In genomic region chr6:109918227-109918626, GRCh38 we compare ENCODE assay signal across 30 cellular contexts. TPM values are rescaled to one million over a fixed set of nuclear protein-coding genes. Genes with fewer than 3 reads are reported as not detected.
"Had no signal": no experiment of that assay in that cellular context is flagged by ENCODE, and none has a peak within 500 bp of the region (broad histone marks: within the 10 kb centered on the region; RNA-seq: fewer than 3 reads in every experiment).

No MANE protein-coding gene starts in this region.

- DNase-seq: stimulated activated CD4-positive, alpha-beta T cell treated with anti-CD3 and anti-CD28 coated beads, Interleukin-2, amount 100 ng/mL, for 48 hours; stimulated activated CD4-positive, alpha-beta T cell treated with anti-CD3 and anti-CD28 coated beads, Interleukin-4, amount 100 ng/mL, for 1 hour; stimulated activated CD4-positive, alpha-beta T cell treated with anti-CD3 and anti-CD28 coated beads, Interleukin-4, amount 100 ng/mL, for 24 hours; stimulated activated CD4-positive, alpha-beta T cell treated with anti-CD3 and anti-CD28 coated beads, Interleukin-4, amount 100 ng/mL, for 4 hours; stimulated activated CD8-positive, alpha-beta memory T cell treated with anti-CD3 and anti-CD28 coated beads, Interleukin-4, amount 100 ng/mL, for 48 hours; stimulated activated naive B cell treated with anti-CD40 and anti-IgM and Interleukin-4, amounts not matched to agents 10 μg/mL and 1 μg/mL and 100 μg/mL, for 72 hours; stimulated activated naive CD4-positive, alpha-beta T cell; stimulated activated naive CD4-positive, alpha-beta T cell treated with Interleukin-2 at 50 U/mL for 16 hours; stimulated activated naive CD8-positive, alpha-beta T cell treated with anti-CD3 and anti-CD28 coated beads, Interleukin-15, amount 100 ng/mL, for 72 hours; stimulated activated naive CD8-positive, alpha-beta T cell treated with anti-CD3 and anti-CD28 coated beads, Interleukin-15, Interleukin-2, amounts not matched to agents 100 U/mL and 50 U/mL, for 24 hours; stomach; substantia nigra; testis; thyroid gland; tibial artery; transverse colon; trophoblast cell; upper lobe of left lung; upper lobe of right lung; uterus had no signal

- H3K9me3 ChIP-seq: stomach, suprapubic skin, testis, thoracic aorta, thyroid gland, tibial artery, tibial nerve, transverse colon, upper lobe of left lung, upper lobe of right lung, uterus, vagina had no signal

- H3K27me3 ChIP-seq: stomach, suprapubic skin, testis, thyroid gland, tibial artery, tibial nerve, transverse colon, upper lobe of left lung, upper lobe of right lung, uterus, vagina had no signal

- FAIRE-seq: urothelium cell line had no signal

- ATAC-seq: stimulated activated effector memory CD8-positive, alpha-beta T cell treated with anti-CD3 and anti-CD28 coated beads, Interleukin-12 subunit alpha, Interleukin-12 subunit beta, amount 100 ng/mL, for 72 hours; stimulated activated memory B cell treated with anti-CD40 and anti-IgM and Interleukin-4, amounts not matched to agents 10 μg/mL and 1 μg/mL and 100 μg/mL, for 72 hours; stimulated activated naive B cell treated with anti-CD40 and anti-IgM and Interleukin-4, amounts not matched to agents 10 μg/mL and 1 μg/mL and 100 μg/mL, for 72 hours; stimulated activated naive CD8-positive, alpha-beta T cell treated with anti-CD3 and anti-CD28 coated beads, Interleukin-15, amount 100 ng/mL, for 72 hours; stimulated activated naive CD8-positive, alpha-beta T cell treated with anti-CD3 and anti-CD28 coated beads, Interleukin-15, Interleukin-2, amounts not matched to agents 100 U/mL and 50 U/mL, for 24 hours; upper lobe of right lung had no signal

- H3K4me3 ChIP-seq: stomach, suprapubic skin, testis, thoracic aorta, thyroid gland, tibial artery, tibial nerve, transverse colon, upper lobe of left lung, upper lobe of right lung, uterus, vagina had no signal

- H3K4me1 ChIP-seq: stomach, suprapubic skin, thyroid gland, tibial artery, tibial nerve, transverse colon, upper lobe of left lung, upper lobe of right lung, uterus, vagina had no signal

- H3K27ac ChIP-seq: stomach, suprapubic skin, testis, thoracic aorta, thyroid gland, tibial artery, tibial nerve, transverse colon, upper lobe of left lung, upper lobe of right lung, uterus, vagina had no signal

- H3K36me3 ChIP-seq: stomach, suprapubic skin, thoracic aorta, thyroid gland, tibial artery, tibial nerve, transverse colon, upper lobe of left lung, upper lobe of right lung, uterus, vagina had no signal

RNA-seq across cellular contexts. Expression of gene GPR6, which starts 59.9 kb away (rescaled TPM):
- total RNA-seq: stomach, subcutaneous adipose tissue, suprapubic skin, testis, thoracic aorta, thyroid gland, tibial nerve, transverse colon, upper lobe of left lung, upper lobe of right lung, ureter, urinary bladder, uterus, vagina had no signal
- polyA plus RNA-seq: urinary bladder had no signal
